In genomic region chr11:47714554-47715081, GRCh38 we compare ENCODE assay signal across 9 cellular contexts. TPM values are rescaled to one million over a fixed set of nuclear protein-coding genes. Genes with fewer than 3 reads are reported as not detected.
A peak's percentile ranks its signal among the peaks of the same experiment; 100 is the strongest.
DNase-seq lines count a peak whose midpoint lies in the region; ATAC-seq, FAIRE-seq and TF ChIP-seq lines count a peak whose summit lies in the region.
"Had no signal": no experiment of that assay in that cellular context is flagged by ENCODE, and none has a peak within 500 bp of the region (broad histone marks: within the 10 kb centered on the region; RNA-seq: fewer than 3 reads in every experiment).

No MANE protein-coding gene starts in this region.

- DNase-seq in DMS153 treated with DMSO at 0.1 percent for 48 hours (lab: John Stamatoyannopoulos, UW; ENCODE audit: unreplicated experiment) (peak; percentile 30), DMS153 (lab: John Stamatoyannopoulos, UW) (no peak), fibroblast of peridontal ligament (ENCODE audit: extremely low read depth) (peak; percentile 34), omental fat pad (ENCODE audit: low spot score) (peak; percentile 25), pons (ENCODE audit: low spot score) (no peak), frontal cortex (ENCODE audit: low spot score in 2 of 2) (no peak)
- no peak for DNase-seq in Jurkat, Clone E6-1 (ENCODE audit: low read depth, low spot score)
- DNase-seq in activated CD4-positive, alpha-beta T cell treated with anti-CD3 and anti-CD28 coated beads, Interleukin-2, amount 50 U/mL, for 1 hour: peak; percentile 4

- FAIRE-seq in frontal cortex (lab: Jason Lieb, UNC): no peak
- FAIRE-seq: A204.1 had no signal

- peak overlapping the region; percentile 77 for H3K4me3 ChIP-seq in Jurkat, Clone E6-1 (ENCODE audit: low read length)

- ATAC-seq in omental fat pad (ENCODE audit: low FRiP score): peak; percentile 52

- no peak for TF ChIP-seq CTCF in omental fat pad (IDR thresholded peaks at IDR 0.05)

RNA-seq across cellular contexts. Expression of gene AGBL2, which starts 0.6 kb away (rescaled TPM):
- 3.8 TPM for polyA plus RNA-seq in Jurkat, Clone E6-1 (2012; ENCODE audit: insufficient read depth, insufficient read length)
- total RNA-seq in omental fat pad (1 to 10 TPM in 2 of 4 donors, not detected in 2; 1.7 to 1.9 TPM), frontal cortex (0.41 TPM)

RNA-seq across cellular contexts. Expression of gene FNBP4, which starts 52.5 kb away (rescaled TPM):
- polyA plus RNA-seq in Jurkat, Clone E6-1 (2012; ENCODE audit: insufficient read depth, insufficient read length): 83.0 TPM
- total RNA-seq in omental fat pad (100 to 1,000 TPM in 2 of 4 donors, 10 to 100 TPM in 2; 86.4 to 195 (median 137) TPM), frontal cortex (79.5 TPM)

Comparison
In these comparisons a context has a peak if more than half of its experiments do, and no peak if none do; other contexts are left out.
1. DNase-seq: peak in DMS153 treated with DMSO at 0.1 percent for 48 hours (single experiment), activated CD4-positive, alpha-beta T cell treated with anti-CD3 and anti-CD28 coated beads, Interleukin-2, amount 50 U/mL, for 1 hour (single experiment), fibroblast of peridontal ligament (single experiment) and omental fat pad (single experiment); none in DMS153 (single experiment), Jurkat, Clone E6-1 (single experiment), pons (single experiment) and frontal cortex (0 of 2).